ENCODE assay signal across 1 cellular context in the genomic region with DNA sequence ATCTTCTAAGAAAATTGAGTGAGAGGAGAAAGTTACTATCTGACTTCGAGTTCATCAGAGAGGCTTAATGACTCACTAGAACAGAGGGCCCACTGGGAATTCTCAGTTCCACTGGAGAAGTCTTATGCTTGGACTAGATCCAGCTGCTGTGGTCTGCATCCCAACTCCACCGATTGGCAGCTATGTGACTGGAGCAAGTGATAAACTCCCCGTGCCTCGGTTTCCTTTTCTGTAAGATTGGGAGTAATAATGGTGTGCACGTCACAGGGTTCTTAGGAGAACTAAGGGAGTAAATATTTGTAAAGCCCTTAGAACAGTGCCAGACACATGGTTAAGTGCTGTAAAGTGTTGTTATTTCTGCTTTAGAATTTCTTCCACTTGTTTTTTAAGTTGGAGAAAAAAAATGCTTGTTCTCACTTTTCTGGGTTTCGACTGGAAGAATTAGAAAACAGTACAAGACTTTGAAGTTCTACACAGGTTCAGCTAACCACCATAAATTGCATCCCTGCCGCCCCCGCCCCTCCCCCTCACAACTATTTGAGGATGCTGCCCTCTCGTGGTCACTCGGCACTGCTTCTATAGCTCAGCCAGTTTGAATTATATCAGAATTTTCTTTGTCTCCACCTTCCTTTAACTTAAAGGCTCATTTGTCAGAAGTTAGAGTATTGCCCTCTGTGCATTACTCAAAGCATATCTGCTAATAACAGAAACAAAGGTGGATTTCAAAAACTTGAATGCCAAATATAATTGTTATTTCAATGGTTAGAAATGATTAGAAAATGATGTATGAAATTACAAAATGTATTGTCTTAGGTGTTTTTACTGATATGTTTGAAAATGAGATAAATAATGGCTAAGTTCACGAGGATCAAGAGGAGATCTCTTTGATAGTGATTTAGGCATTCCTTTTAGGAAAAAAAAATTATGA.
TF ChIP-seq lines count a peak whose summit lies in the region.

No MANE protein-coding gene starts in this region.

TF ChIP-seq in HEK293, 187 proteins besides CTCF, POLR2A, EP300 and RAD21 (continued from another document):
- TF ChIP-seq PRDM2 (tag by site-specific recombination; IDR thresholded peaks at IDR 0.05; ENCODE audit: borderline replicate concordance) (no peak), ZNF133 (tag by site-specific recombination; IDR thresholded peaks at IDR 0.05) (no peak), ZNF660 (tag by site-specific recombination; IDR thresholded peaks at IDR 0.05) (peak; percentile 58; the same call in 1 of the 2 replicates), ZNF558 (tag by site-specific recombination; IDR thresholded peaks at IDR 0.05) (no peak), ZIC2 (tag by site-specific recombination; IDR thresholded peaks at IDR 0.05) (no peak), ZBTB1 (tag by site-specific recombination; IDR thresholded peaks at IDR 0.05) (no peak)
- TF ChIP-seq, protein P1, sequence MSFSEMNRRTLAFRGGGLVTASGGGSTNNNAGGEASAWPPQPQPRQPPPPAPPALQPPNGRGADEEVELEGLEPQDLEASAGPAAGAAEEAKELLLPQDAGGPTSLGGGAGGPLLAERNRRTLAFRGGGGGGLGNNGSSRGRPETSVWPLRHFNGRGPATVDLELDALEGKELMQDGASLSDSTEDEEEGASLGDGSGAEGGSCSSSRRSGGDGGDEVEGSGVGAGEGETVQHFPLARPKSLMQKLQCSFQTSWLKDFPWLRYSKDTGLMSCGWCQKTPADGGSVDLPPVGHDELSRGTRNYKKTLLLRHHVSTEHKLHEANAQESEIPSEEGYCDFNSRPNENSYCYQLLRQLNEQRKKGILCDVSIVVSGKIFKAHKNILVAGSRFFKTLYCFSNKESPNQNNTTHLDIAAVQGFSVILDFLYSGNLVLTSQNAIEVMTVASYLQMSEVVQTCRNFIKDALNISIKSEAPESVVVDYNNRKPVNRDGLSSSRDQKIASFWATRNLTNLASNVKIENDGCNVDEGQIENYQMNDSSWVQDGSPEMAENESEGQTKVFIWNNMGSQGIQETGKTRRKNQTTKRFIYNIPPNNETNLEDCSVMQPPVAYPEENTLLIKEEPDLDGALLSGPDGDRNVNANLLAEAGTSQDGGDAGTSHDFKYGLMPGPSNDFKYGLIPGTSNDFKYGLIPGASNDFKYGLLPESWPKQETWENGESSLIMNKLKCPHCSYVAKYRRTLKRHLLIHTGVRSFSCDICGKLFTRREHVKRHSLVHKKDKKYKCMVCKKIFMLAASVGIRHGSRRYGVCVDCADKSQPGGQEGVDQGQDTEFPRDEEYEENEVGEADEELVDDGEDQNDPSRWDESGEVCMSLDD (tag by site-specific recombination; IDR thresholded peaks at IDR 0.05) = no peak
